Comparison of ENCODE assay signal across 8 cellular contexts in the genomic region with DNA sequence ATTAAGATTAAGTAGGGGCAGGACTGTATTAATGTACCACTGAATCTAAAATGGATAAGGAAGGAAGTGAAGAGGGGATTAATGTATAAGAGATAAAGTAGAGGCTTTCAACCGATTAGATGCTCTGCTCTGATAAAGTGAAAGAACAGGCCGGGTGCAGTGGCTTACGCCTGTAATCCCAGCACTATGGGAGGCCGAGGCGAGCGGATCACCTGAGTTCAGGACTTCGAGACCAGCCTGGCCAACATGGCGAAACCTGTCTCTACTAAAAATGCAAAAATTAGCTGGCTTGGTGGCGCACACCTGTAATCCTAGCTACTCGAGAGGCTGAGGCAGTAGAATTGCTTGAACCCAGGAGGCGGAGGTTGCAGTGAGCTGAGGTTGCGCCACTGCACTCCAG. TPM values are rescaled to one million over a fixed set of nuclear protein-coding genes. Genes with fewer than 3 reads are reported as not detected.
DNase-seq lines count a peak whose midpoint lies in the region; TF ChIP-seq lines count a peak whose summit lies in the region.
"Not testable (repeated sequence)": the region's sequence is repeated elsewhere in the genome, so short reads cannot be mapped to it uniquely, and the experiment has no call there.

No MANE protein-coding gene starts in this region.

- H3K9me3 ChIP-seq in SU-DHL-6 (ENCODE audit: insufficient read depth, low read length); osteoblast (ENCODE audit: low read depth, low read length): not testable (repeated sequence)

- H2AFZ ChIP-seq in ACC112 (ENCODE audit: low read length, unreplicated experiment); SU-DHL-6 (ENCODE audit: low read depth, low read length, severe bottlenecking); osteoblast (ENCODE audit: low read length): not testable (repeated sequence)

- peaks cover 39% of the 10 kb centered on the region for H3K4me1 Mint-ChIP-seq in activated T-cell treated with anti-CD3 and anti-CD28 coated beads, Interleukin-2, amount 50 U/mL, for 24 hours (ENCODE audit: low read depth)
- H3K4me1 Mint-ChIP-seq in brain (peaks cover 46% of the 10 kb centered on the region), immature natural killer cell (peaks cover 43 to 47% of the 10 kb centered on the region in 2 donors)

- peak overlapping the region; percentile 88 for H3K4me3 ChIP-seq in ACC112 (ENCODE audit: low read depth, low read length)
- H3K4me3 ChIP-seq in GM12865 (ENCODE audit: low read depth, low read length): peak overlapping the region; percentile 79
- peak overlapping the region; percentile 98 for H3K4me3 ChIP-seq in LNCaP clone FGC (ENCODE audit: low read depth, low read length)
- peak overlapping the region; percentile 68 for H3K4me3 ChIP-seq in SU-DHL-6 (ENCODE audit: insufficient read depth, low read length, poor library complexity, severe bottlenecking)
- not testable (repeated sequence) for H3K4me3 ChIP-seq in osteoblast (ENCODE audit: insufficient read depth, low read length)

- H3K4me2 ChIP-seq in SU-DHL-6 (ENCODE audit: low read depth, low read length, poor library complexity, severe bottlenecking) (peak overlapping the region; percentile 77), osteoblast (ENCODE audit: insufficient read depth, low read length) (peak overlapping the region; percentile 97)

- peak overlapping the region; percentile 89; the same call in 1 of the 2 replicates for H3K27ac ChIP-seq in ACC112 (ENCODE audit: low read depth, low read length)
- H3K27ac ChIP-seq in SU-DHL-6 (ENCODE audit: low read depth, low read length); osteoblast (ENCODE audit: low read depth, low read length): not testable (repeated sequence)

- H3K36me3 ChIP-seq in ACC112 (ENCODE audit: insufficient read depth, low read length); SU-DHL-6 (ENCODE audit: low read length); osteoblast (ENCODE audit: insufficient read depth, low read length): not testable (repeated sequence)

- not testable (repeated sequence) for H3K27me3 ChIP-seq in ACC112 (ENCODE audit: insufficient read depth, low read length); SU-DHL-6 (ENCODE audit: low read length); osteoblast (ENCODE audit: insufficient read depth, low read length)

- H4K20me1 ChIP-seq in SU-DHL-6 (ENCODE audit: low read depth, low read length): not testable (repeated sequence)
- peaks cover 23% of the 10 kb centered on the region for H4K20me1 ChIP-seq in osteoblast (ENCODE audit: insufficient read depth, low read length)

- H3K9ac ChIP-seq in SU-DHL-6 (ENCODE audit: low read length): peak overlapping the region; percentile 80

- peaks cover 34% of the 10 kb centered on the region for H3F3A ChIP-seq in SU-DHL-6 (ENCODE audit: insufficient read depth)

- H3K4me1 ChIP-seq in ACC112 (ENCODE audit: control insufficient read depth, insufficient read depth, low read length, unreplicated experiment) (peaks cover 29% of the 10 kb centered on the region), osteoblast (ENCODE audit: insufficient read depth, low read length) (peaks cover 27% of the 10 kb centered on the region)

- not testable (repeated sequence) for H3K9me2 ChIP-seq in SU-DHL-6 (replicated peaks; ENCODE audit: insufficient read depth, low read length)

- H3K9me3 Mint-ChIP-seq in activated T-cell treated with anti-CD3 and anti-CD28 coated beads, Interleukin-2, amount 50 U/mL, for 24 hours; brain; immature natural killer cell: not testable (repeated sequence)

- not testable (repeated sequence) for DNase-seq in GM12865 (ENCODE audit: low read depth); LNCaP clone FGC (ENCODE audit: low read depth); activated T-cell treated with anti-CD3 and anti-CD28 coated beads, Interleukin-2, amount 50 U/mL, for 24 hours; immature natural killer cell; osteoblast (ENCODE audit: insufficient read length, low spot score, missing footprints)

- H3K27me3 Mint-ChIP-seq in activated T-cell treated with anti-CD3 and anti-CD28 coated beads, Interleukin-2, amount 50 U/mL, for 24 hours: not testable (repeated sequence)
- H3K27me3 Mint-ChIP-seq in brain (peaks cover 13% of the 10 kb centered on the region), immature natural killer cell (ENCODE audit: low read depth in 3 of 3) (peaks cover 8 to 13% (median 9%) of the 10 kb centered on the region in 3 donors)

- peaks cover 29% of the 10 kb centered on the region for H3K36me3 Mint-ChIP-seq in activated T-cell treated with anti-CD3 and anti-CD28 coated beads, Interleukin-2, amount 50 U/mL, for 24 hours (ENCODE audit: low read depth)
- H3K36me3 Mint-ChIP-seq in brain, immature natural killer cell: not testable (repeated sequence)

- H3K79me2 ChIP-seq in ACC112 (ENCODE audit: control insufficient read depth, insufficient read depth, low read length, unreplicated experiment): peaks cover 18% of the 10 kb centered on the region
- H3K79me2 ChIP-seq in SU-DHL-6 (ENCODE audit: insufficient read depth, low read length); osteoblast (ENCODE audit: insufficient read depth, low read length): not testable (repeated sequence)

- peak overlapping the region; percentile 55 for H3K27ac Mint-ChIP-seq in activated T-cell treated with anti-CD3 and anti-CD28 coated beads, Interleukin-2, amount 50 U/mL, for 24 hours
- H3K27ac Mint-ChIP-seq in brain (peak overlapping the region in 3 of 5 experiments; percentile 53 to 81 (median 66)), immature natural killer cell (peak overlapping the region in 5 of 6 donors; percentile 25 to 85 (median 51))

- not testable (repeated sequence) for TF ChIP-seq CTCF in GM12865 (IDR thresholded peaks at IDR 0.05; ENCODE audit: insufficient read depth, low read depth, low read length, missing control alignments); LNCaP clone FGC (IDR thresholded peaks at IDR 0.05; ENCODE audit: control insufficient read depth, extremely low read depth, insufficient read depth); SU-DHL-6 (IDR thresholded peaks at IDR 0.05; ENCODE audit: insufficient read depth, low read length, poor library complexity, severe bottlenecking); brain (conservative IDR thresholded peaks at IDR 0.05); osteoblast (IDR thresholded peaks at IDR 0.05; ENCODE audit: extremely low read depth, low read depth, low read length)

- H3K4me3 Mint-ChIP-seq in activated T-cell treated with anti-CD3 and anti-CD28 coated beads, Interleukin-2, amount 50 U/mL, for 24 hours: peak overlapping the region; percentile 90
- H3K4me3 Mint-ChIP-seq in brain (peak overlapping the region; percentile 84 to 98 (median 94)), immature natural killer cell (peak overlapping the region; percentile 61 to 75 (median 73))

RNA-seq across cellular contexts. Expression of a gene that starts 1.5 kb away (rescaled TPM):
- polyA plus RNA-seq in brain (ENCODE audit: insufficient read depth, low read depth, low replicate concordance) (4.1 TPM), immature natural killer cell (10 to 100 TPM in 1 of 3 donors, 1 to 10 TPM in 2; 3.2 to 17.3 (median 6.6) TPM)
- total RNA-seq in osteoblast: 2.7 and 3.6 TPM in 2 replicates
